ENCODE assay signal across 12 cellular contexts in the genomic region with DNA sequence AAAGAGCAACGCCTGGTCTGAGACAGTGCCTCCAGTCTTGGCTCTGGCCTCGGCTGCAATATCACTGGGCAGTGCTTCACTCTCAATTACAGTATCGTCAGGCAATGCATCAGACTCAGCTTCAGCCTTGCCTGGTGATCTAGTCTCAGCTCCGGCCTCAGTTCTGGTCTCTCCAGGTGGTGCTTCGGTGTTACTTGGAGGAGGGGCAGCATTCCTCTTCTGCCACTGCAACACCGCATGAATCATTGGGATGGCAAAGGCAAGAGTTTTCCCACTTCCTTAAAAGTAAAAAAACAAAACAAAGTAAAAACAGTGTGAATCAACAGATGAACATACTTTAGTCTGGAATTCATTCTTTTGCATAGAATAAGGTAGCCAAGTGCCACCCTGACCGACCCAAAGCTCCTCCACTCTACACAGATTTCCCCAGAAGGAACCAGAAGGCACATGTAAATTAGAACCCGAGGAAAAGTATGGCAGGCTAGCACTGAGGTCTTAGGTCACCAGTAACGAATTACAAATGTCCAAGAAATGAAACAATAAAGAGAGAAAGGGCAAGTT. TPM values are rescaled to one million over a fixed set of nuclear protein-coding genes. Genes with fewer than 3 reads are reported as not detected.
DNase-seq lines count a peak whose midpoint lies in the region; TF ChIP-seq lines count a peak whose summit lies in the region.
"Had no signal": no experiment of that assay in that cellular context is flagged by ENCODE, and none has a peak within 500 bp of the region (broad histone marks: within the 10 kb centered on the region; RNA-seq: fewer than 3 reads in every experiment).

No MANE protein-coding gene starts in this region.

- peaks cover 0 to 39% (median 32%) of the 10 kb centered on the region in 4 donors for H3K4me1 ChIP-seq in sigmoid colon

- H3K4me3 ChIP-seq in MG63 (no peak overlapping the region), sigmoid colon (no peak overlapping the region)
- H3K4me3 ChIP-seq: neural progenitor cell had no signal

- TF ChIP-seq CTCF in osteocyte (IDR thresholded peaks at IDR 0.05): no peak
- TF ChIP-seq CTCF in sigmoid colon (IDR thresholded peaks at IDR 0.05): no peak

- no peak overlapping the region for H3K27ac ChIP-seq in sigmoid colon
- H3K27ac ChIP-seq: neural progenitor cell had no signal

- in situ Hi-C loops in G401 (cut with HindIII; ENCODE audit: low sequenced_read_pairs): no loop called here

- no peak for TF ChIP-seq EP300 in sigmoid colon (IDR thresholded peaks at IDR 0.05)

- H3K9me3 ChIP-seq in MG63: no peaks in the 10 kb centered on the region; the same call in 1 of the 2 replicates
- no peaks in the 10 kb centered on the region for H3K9me3 ChIP-seq in sigmoid colon

- H3K27me3 Mint-ChIP-seq in osteocyte (ENCODE audit: unreplicated experiment): no peaks in the 10 kb centered on the region
- H3K27me3 Mint-ChIP-seq: IgD-negative memory B cell had no signal

- no peak overlapping the region for H3K4me3 Mint-ChIP-seq in osteocyte (ENCODE audit: unreplicated experiment)
- H3K4me3 Mint-ChIP-seq: IgD-negative memory B cell, neural progenitor cell had no signal

- intact Hi-C loops in sigmoid colon (cut with DNase I): no loop called here

- peaks cover 23% of the 10 kb centered on the region for H3K36me3 ChIP-seq in MG63
- peaks cover 30 to 54% (median 38%) of the 10 kb centered on the region in 4 donors for H3K36me3 ChIP-seq in sigmoid colon
- H3K36me3 ChIP-seq: neural progenitor cell had no signal

- WGBS in sigmoid colon, 2 donors: 85 to 88% methylated on average over 9 of the region's 9 CpGs

- peaks cover 46% of the 10 kb centered on the region for H3K36me3 Mint-ChIP-seq in osteocyte (ENCODE audit: unreplicated experiment)

- no peak for TF ChIP-seq POLR2A in sigmoid colon (IDR thresholded peaks at IDR 0.05)

- H3K27me3 ChIP-seq in MG63 (no peaks in the 10 kb centered on the region), sigmoid colon (no peaks in the 10 kb centered on the region)
- H3K27me3 ChIP-seq: neural progenitor cell had no signal

- peak overlapping the region; percentile 86 for H3K27ac Mint-ChIP-seq in osteocyte (ENCODE audit: unreplicated experiment)
- H3K27ac Mint-ChIP-seq: neural progenitor cell had no signal

- H3K9me3 Mint-ChIP-seq in osteocyte (ENCODE audit: unreplicated experiment): peaks cover 10% of the 10 kb centered on the region

- H3K4me1 Mint-ChIP-seq in osteocyte (ENCODE audit: unreplicated experiment): peaks cover 32% of the 10 kb centered on the region

- DNase-seq in G401 (ENCODE audit: low spot score): peak; percentile 20
- peak; percentile 14 for DNase-seq in MG63
- peak; percentile 43 for DNase-seq in dermis blood vessel endothelial cell
- DNase-seq in osteocyte (ENCODE audit: extremely low spot score, unreplicated experiment): no peak
- DNase-seq in C1 segment of cervical spinal cord (lab: John Stamatoyannopoulos, UW): no peak
- DNase-seq in sigmoid colon: no peak
- DNase-seq in hepatic stellate cell (ENCODE audit: low spot score): no peak
- DNase-seq: left colon, NCI-H2107, T-helper 1 cell had no signal

RNA-seq across cellular contexts. Expression of gene DDX24, which starts 18.6 kb away (rescaled TPM):
- total RNA-seq in G401 (2014; rRNA removed; shearing (Covaris generic)): 98.8 and 145 TPM in 2 replicates
- total RNA-seq in MG63 (2014; rRNA removed; shearing (Covaris generic); ENCODE audit: low replicate concordance): 83.6 and 92.6 TPM in 2 replicates
- total RNA-seq in dermis blood vessel endothelial cell (108 and 135 TPM in 2 replicates), osteocyte (167 and 170 TPM in 2 replicates), sigmoid colon (100 to 1,000 TPM; 109 to 147 (median 133) TPM)
- polyA plus RNA-seq in sigmoid colon: 10 to 100 TPM; 42.5 to 63.5 (median 43.2) TPM

RNA-seq across cellular contexts. Expression of gene IFI27L1, which starts 18.7 kb away (rescaled TPM):
- total RNA-seq in G401 (2014; rRNA removed; shearing (Covaris generic)): 7.9 and 20.6 TPM in 2 replicates
- 1.5 and 16.5 TPM in 2 replicates for total RNA-seq in MG63 (2014; rRNA removed; shearing (Covaris generic); ENCODE audit: low replicate concordance)
- total RNA-seq in dermis blood vessel endothelial cell (7.3 and 14.0 TPM in 2 replicates), osteocyte (25.8 and 30.0 TPM in 2 replicates), sigmoid colon (1 to 10 TPM; 6.7 to 8.6 (median 7.7) TPM)
- polyA plus RNA-seq in sigmoid colon: 10 to 100 TPM; 25.1 to 49.5 (median 30.6) TPM

RNA-seq across cellular contexts. Expression of gene OTUB2, which starts 36.3 kb away (rescaled TPM):
- total RNA-seq in G401 (2014; rRNA removed; shearing (Covaris generic)): 1.5 and 3.3 TPM in 2 replicates
- 0.63 and 1.2 TPM in 2 replicates for total RNA-seq in MG63 (2014; rRNA removed; shearing (Covaris generic); ENCODE audit: low replicate concordance)
- 0.68 and 0.84 TPM in 2 replicates for total RNA-seq in dermis blood vessel endothelial cell
- total RNA-seq in osteocyte: 1.3 TPM in 2 replicates
- under 1 TPM; 0.14 to 0.71 (median 0.52) TPM for total RNA-seq in sigmoid colon
- 1 to 10 TPM in 2 of 3 donors, under 1 TPM in 1; 0.60 to 2.3 (median 2.0) TPM for polyA plus RNA-seq in sigmoid colon

RNA-seq across cellular contexts. Expression of gene IFI27, which starts 48.1 kb away (rescaled TPM):
- total RNA-seq in G401 (2014; rRNA removed; shearing (Covaris generic)): not detected in 2 replicates
- total RNA-seq in MG63 (2014; rRNA removed; shearing (Covaris generic); ENCODE audit: low replicate concordance): 57.0 and 109 TPM in 2 replicates
- 75.5 and 375 TPM in 2 replicates for total RNA-seq in dermis blood vessel endothelial cell
- total RNA-seq in osteocyte: 1.5 and 2.6 TPM in 2 replicates
- 100 to 1,000 TPM in 2 of 4 donors, 10 to 100 TPM in 2; 25.2 to 183 (median 98.3) TPM for total RNA-seq in sigmoid colon
- polyA plus RNA-seq in sigmoid colon: 1,000 to 10,000 TPM; 1,595 to 3,562 (median 2,792) TPM
- polyA plus RNA-seq: IgD-negative memory B cell had no signal

Comparison
In these comparisons a context has a peak if more than half of its experiments do, and no peak if none do; other contexts are left out.
1. DNase-seq: peak in G401 (single experiment), MG63 (single experiment) and dermis blood vessel endothelial cell (single experiment); none in osteocyte (single experiment), C1 segment of cervical spinal cord (0 of 14), sigmoid colon (single experiment) and hepatic stellate cell (single experiment).